Comparison of ENCODE assay signal across 11 cellular contexts in the genomic region with DNA sequence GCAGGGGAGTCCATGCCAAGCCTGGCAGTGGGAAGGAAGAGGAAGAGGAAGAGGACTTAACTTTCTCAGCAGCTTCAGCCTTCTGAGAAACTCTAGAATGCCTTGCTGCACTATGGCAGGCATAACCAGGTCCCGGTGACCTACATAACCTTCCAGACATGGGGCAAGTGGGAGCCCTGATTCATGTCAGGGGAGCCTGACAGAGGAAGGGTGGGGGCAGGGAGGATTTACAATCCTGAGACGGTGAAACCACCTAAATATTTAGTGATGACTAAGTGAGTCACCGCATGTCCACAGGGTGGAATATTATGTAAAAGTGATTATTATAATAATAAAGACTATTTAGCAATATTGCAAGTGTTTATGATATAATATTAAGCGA. TPM values are rescaled to one million over a fixed set of nuclear protein-coding genes. Genes with fewer than 3 reads are reported as not detected.
DNase-seq lines count a peak whose midpoint lies in the region; ATAC-seq and TF ChIP-seq lines count a peak whose summit lies in the region.
"Had no signal": no experiment of that assay in that cellular context is flagged by ENCODE, and none has a peak within 500 bp of the region (broad histone marks: within the 10 kb centered on the region; RNA-seq: fewer than 3 reads in every experiment).

No MANE protein-coding gene starts in this region.

- TF ChIP-seq POLR2A in NB4 (IDR thresholded peaks at IDR 0.05; ENCODE audit: extremely low read depth, insufficient read length) (no peak), erythroblast (IDR thresholded peaks at IDR 0.05; ENCODE audit: low read length) (no peak)

- H3K9me3 ChIP-seq in AG04450 (ENCODE audit: control insufficient read depth, insufficient read depth, low read length): no peaks in the 10 kb centered on the region; the same call in 1 of the 2 replicates
- H3K9me3 ChIP-seq in duodenal mucosa (ENCODE audit: control insufficient read depth in 1 of 2, low read length in 2 of 2): no peaks in the 10 kb centered on the region
- no peaks in the 10 kb centered on the region for H3K9me3 ChIP-seq in colonic mucosa

- H3K4me3 ChIP-seq in AG04450 (ENCODE audit: low read depth, low read length): no peak overlapping the region
- no peak overlapping the region for H3K4me3 ChIP-seq in NB4 (ENCODE audit: low read depth, low read length)
- no peak overlapping the region for H3K4me3 ChIP-seq in duodenal mucosa (ENCODE audit: low read depth in 1 of 2, low read length in 2 of 2)
- no peak overlapping the region for H3K4me3 ChIP-seq in colonic mucosa

- no peak for DNase-seq in AG04450 (ENCODE audit: low read depth, low spot score)
- DNase-seq in NB4 (ENCODE audit: low read depth): peak; percentile 22
- DNase-seq in myocyte (ENCODE audit: low read depth): peak; percentile 75
- no peak for DNase-seq in erythroblast (lab: John Stamatoyannopoulos, UW)
- DNase-seq in colonic mucosa: no peak
- no peak for DNase-seq in DMS79 treated with DMSO at 0.1 percent for 48 hours (lab: John Stamatoyannopoulos, UW)
- DNase-seq: CD8-positive, alpha-beta T cell; NCI-H1694 had no signal

- H3K27me3 ChIP-seq in AG04450 (ENCODE audit: control insufficient read depth, insufficient read depth, low read length) (no peaks in the 10 kb centered on the region), duodenal mucosa (ENCODE audit: control insufficient read depth in 1 of 2, insufficient read depth in 2 of 2, low read length in 2 of 2) (no peaks in the 10 kb centered on the region), colonic mucosa (no peaks in the 10 kb centered on the region)

- TF ChIP-seq CTCF in AG04450 (IDR thresholded peaks at IDR 0.05; ENCODE audit: low read depth, low read length): no peak
- TF ChIP-seq CTCF in NB4 (IDR thresholded peaks at IDR 0.05; ENCODE audit: low read depth, low read length): no peak
- no peak for TF ChIP-seq CTCF in colonic mucosa (IDR thresholded peaks at IDR 0.05)

- H3K4me1 ChIP-seq in duodenal mucosa (ENCODE audit: control insufficient read depth in 1 of 2, insufficient read depth in 2 of 2, low read length in 2 of 2): peaks cover 6 to 12% of the 10 kb centered on the region in 2 donors
- H3K4me1 ChIP-seq in colonic mucosa: no peaks in the 10 kb centered on the region

- POLR2A ChIA-PET in AG04450 (lab: Yijun Ruan, JAX): interaction anchor here (0.9 to 3.7 kb wide), 8 partner anchors 10 to 47 kb away, joined by 4 to 20 read pairs (median 10); a partner anchor contains a TSS

- CTCF ChIA-PET in AG04450 (lab: Charles Lee): interaction anchor here (1.5 kb wide), 1 partner anchor 14 kb away, joined by 5 read pairs; no protein-coding TSS in a partner anchor

- H3K9ac ChIP-seq in duodenal mucosa (ENCODE audit: low read depth in 1 of 2, low read length in 2 of 2) (no peak overlapping the region), colonic mucosa (ENCODE audit: low read depth in 2 of 2, low read length in 2 of 2) (no peak overlapping the region)

- no peak for ATAC-seq in GM19467 (IDR thresholded peaks at IDR 0.05; ENCODE audit: unreplicated experiment)
- ATAC-seq: activated T-helper 17 cell treated with anti-CD3 and anti-CD28 coated beads, Interleukin-2, amount 50 U/mL, for 72 hours; CD8-positive, alpha-beta T cell had no signal

- peak overlapping the region; percentile 99 for H3K27ac ChIP-seq in AG04450 (ENCODE audit: low read depth, low read length)
- peak overlapping the region; percentile 13 for H3K27ac ChIP-seq in duodenal mucosa (ENCODE audit: low read depth, low read length)
- H3K27ac ChIP-seq in colonic mucosa: no peak overlapping the region

- no peaks in the 10 kb centered on the region for H3K36me3 ChIP-seq in duodenal mucosa (ENCODE audit: control insufficient read depth in 1 of 2, insufficient read depth in 2 of 2, low read length in 2 of 2)
- no peaks in the 10 kb centered on the region for H3K36me3 ChIP-seq in colonic mucosa

- intact Hi-C loops in colonic mucosa (cut with DNase I): no loop called here

RNA-seq across cellular contexts. Expression of a gene that starts 46.7 kb away (rescaled TPM):
- polyA plus RNA-seq in AG04450 (2011; rRNA removed): 74.5 and 78.9 TPM in 2 replicates
- polyA minus RNA-seq in AG04450 (2011; rRNA and poly(A)+ RNA removed): 111 and 136 TPM in 2 replicates
- total RNA-seq in myocyte (116 and 125 TPM in 2 replicates), colonic mucosa (10 to 100 TPM; 17.8 to 19.9 TPM)
- 77.4 TPM for polyA plus RNA-seq in myocyte (2012)
- total RNA-seq: activated T-helper 17 cell treated with anti-CD3 and anti-CD28 coated beads, Interleukin-2, amount 50 U/mL, for 72 hours; CD8-positive, alpha-beta T cell had no signal

Comparison
In these comparisons a context has a peak if more than half of its experiments do, and no peak if none do; other contexts are left out.
1. DNase-seq: peak in NB4 (single experiment) and myocyte (single experiment); none in AG04450 (single experiment), erythroblast (0 of 2), colonic mucosa (single experiment) and DMS79 treated with DMSO at 0.1 percent for 48 hours (single experiment).